9 cellular contexts compared by ENCODE assay signal in genomic region chr5:108726446-108727091, GRCh38. TPM values are rescaled to one million over a fixed set of nuclear protein-coding genes. Genes with fewer than 3 reads are reported as not detected.
DNase-seq lines count a peak whose midpoint lies in the region; ATAC-seq and TF ChIP-seq lines count a peak whose summit lies in the region.
"Had no signal": no experiment of that assay in that cellular context is flagged by ENCODE, and none has a peak within 500 bp of the region (broad histone marks: within the 10 kb centered on the region; RNA-seq: fewer than 3 reads in every experiment).

No MANE protein-coding gene starts in this region.

- ATAC-seq in Right ventricle myocardium superior (ENCODE audit: poor library complexity) (no peak), lower lobe of right lung (no peak), GM19023 (IDR thresholded peaks at IDR 0.05; ENCODE audit: unreplicated experiment) (no peak)

- DNase-seq in left ventricle myocardium inferior = no peak
- DNase-seq in Right ventricle myocardium superior = no peak
- peak; percentile 33 for DNase-seq in amniotic epithelial cell (ENCODE audit: low read depth)
- DNase-seq in lower lobe of right lung = no peak
- DNase-seq in stimulated activated naive CD4-positive, alpha-beta T cell (lab: John Stamatoyannopoulos, UW) = no peak
- no peak for DNase-seq in activated effector memory CD4-positive, alpha-beta T cell treated with anti-CD3 and anti-CD28 coated beads, Interleukin-2, amount 50 U/mL, for 16 hours
- no peak for DNase-seq in activated CD4-positive, alpha-beta T cell treated with anti-CD3 and anti-CD28 coated beads for 1 hour
- DNase-seq: activated CD4-positive, CD25-positive, alpha-beta regulatory T cell treated with anti-CD3 and anti-CD28 coated beads, Interleukin-2, amount 50 U/mL, for 72 hours had no signal

- H3K27ac ChIP-seq in left ventricle myocardium inferior (replicated peaks) (peak overlapping the region; percentile 94), lower lobe of right lung (peak overlapping the region; percentile 98)

- no peaks in the 10 kb centered on the region for H3K9me3 ChIP-seq in left ventricle myocardium inferior (replicated peaks)
- no peaks in the 10 kb centered on the region for H3K9me3 ChIP-seq in lower lobe of right lung

- peak overlapping the region; percentile 86 for H3K4me3 ChIP-seq in left ventricle myocardium inferior
- H3K4me3 ChIP-seq in lower lobe of right lung = peak overlapping the region; percentile 80

- H3K4me1 ChIP-seq in left ventricle myocardium inferior (peaks cover 22% of the 10 kb centered on the region), lower lobe of right lung (peaks cover 12% of the 10 kb centered on the region)

- H3K27me3 ChIP-seq in left ventricle myocardium inferior (ENCODE audit: low read depth) (no peaks in the 10 kb centered on the region), lower lobe of right lung (ENCODE audit: low read depth) (no peaks in the 10 kb centered on the region)

- TF ChIP-seq CTCF in left ventricle myocardium inferior (IDR thresholded peaks at IDR 0.05; ENCODE audit: borderline replicate concordance) = no peak
- no peak for TF ChIP-seq CTCF in lower lobe of right lung (IDR thresholded peaks at IDR 0.05)

- no peaks in the 10 kb centered on the region for H3K36me3 ChIP-seq in left ventricle myocardium inferior
- no peaks in the 10 kb centered on the region for H3K36me3 ChIP-seq in lower lobe of right lung

- intact Hi-C loops in left ventricle myocardium inferior (cut with micrococcal nuclease) = no loop called here
- intact Hi-C loops in Right ventricle myocardium superior (cut with DNase I) = no loop called here
- intact Hi-C loops in lower lobe of right lung (cut with DNase I) = no loop called here

RNA-seq across cellular contexts. Expression of gene FER, which starts 21.1 kb away (rescaled TPM):
- total RNA-seq in left ventricle myocardium inferior (13.4 TPM), Right ventricle myocardium superior (12.8 TPM), lower lobe of right lung (35.3 TPM)
